1 cellular context compared by ENCODE assay signal in genomic region chrX:97845451-97845850, GRCh38.
TF ChIP-seq lines count a peak whose summit lies in the region.

No MANE protein-coding gene starts in this region.

TF ChIP-seq in SK-N-SH, 30 proteins besides CTCF, POLR2A, EP300 and RAD21 (continued from another document):
- TF ChIP-seq PBX3 (IDR thresholded peaks at IDR 0.05) (no peak), RXRA (IDR thresholded peaks at IDR 0.05; ENCODE audit: borderline replicate concordance, low read depth) (no peak), FOXM1 (IDR thresholded peaks at IDR 0.05; ENCODE audit: low read depth) (no peak), CHD2 (IDR thresholded peaks at IDR 0.05; ENCODE audit: low read length, partially characterized antibody) (no peak), TAF1 (IDR thresholded peaks at IDR 0.05; ENCODE audit: borderline replicate concordance, low read depth, low read length) (no peak), NRF1 (IDR thresholded peaks at IDR 0.05; ENCODE audit: low read depth, low read length) (no peak)
